10 cellular contexts compared by ENCODE assay signal in genomic region chr22:18031670-18032454, GRCh38. TPM values are rescaled to one million over a fixed set of nuclear protein-coding genes. Genes with fewer than 3 reads are reported as not detected.
DNase-seq lines count a peak whose midpoint lies in the region; ATAC-seq, FAIRE-seq and TF ChIP-seq lines count a peak whose summit lies in the region.
"Had no signal": no experiment of that assay in that cellular context is flagged by ENCODE, and none has a peak within 500 bp of the region (broad histone marks: within the 10 kb centered on the region; RNA-seq: fewer than 3 reads in every experiment).

No MANE protein-coding gene starts in this region.

- no peaks in the 10 kb centered on the region for H3K79me2 ChIP-seq in keratinocyte (ENCODE audit: control insufficient read depth, insufficient read depth, low read length)

- H4K20me1 ChIP-seq in keratinocyte (ENCODE audit: control insufficient read depth, extremely low read depth, insufficient read depth, low read length) = no peaks in the 10 kb centered on the region

- H3K4me1 ChIP-seq in left ventricle myocardium inferior (peaks cover 39% of the 10 kb centered on the region), keratinocyte (ENCODE audit: control insufficient read depth, extremely low read depth, insufficient read depth, low read length) (peaks cover 51% of the 10 kb centered on the region)

- no peak overlapping the region for H3K4me3 ChIP-seq in left ventricle myocardium inferior
- peak overlapping the region in 2 of 3 experiments; percentile 51 to 66 for H3K4me3 ChIP-seq in keratinocyte (ENCODE audit: control insufficient read depth in 2 of 3, extremely low read depth in 1 of 3, insufficient read depth in 2 of 3, low read depth in 1 of 3, low read length in 3 of 3)

- intact Hi-C loops in left ventricle myocardium inferior (cut with micrococcal nuclease) (no loop called here), cardiac septum (cut with DNase I) (loop anchor here (5.0 kb wide), 1 partner anchor 35 kb away; no protein-coding TSS in a partner anchor)

- H3K9ac ChIP-seq in keratinocyte (ENCODE audit: control insufficient read depth, extremely low read depth, insufficient read depth, low read length) = peak overlapping the region; percentile 84

- dilution Hi-C loops in keratinocyte (cut with MboI; ENCODE audit: extremely low pct_ligation_motif_present, low sequenced_read_pairs) = no loop called here

- H3K9me3 ChIP-seq in left ventricle myocardium inferior (replicated peaks) = no peaks in the 10 kb centered on the region
- no peaks in the 10 kb centered on the region for H3K9me3 ChIP-seq in keratinocyte (ENCODE audit: control insufficient read depth, low read depth, low read length)

- no peak for TF ChIP-seq CTCF in left ventricle myocardium inferior (IDR thresholded peaks at IDR 0.05; ENCODE audit: borderline replicate concordance)
- no peak for TF ChIP-seq CTCF in keratinocyte (optimal IDR thresholded peaks at IDR 0.05 in 1 of 3, IDR thresholded peaks at IDR 0.05 in 1 of 3, conservative IDR thresholded peaks at IDR 0.05 in 1 of 3; ENCODE audit: extremely low read depth in 1 of 3, insufficient read depth in 2 of 3, low read length in 3 of 3)

- H3K36me3 ChIP-seq in left ventricle myocardium inferior (no peaks in the 10 kb centered on the region), keratinocyte (ENCODE audit: control insufficient read depth in 2 of 2, extremely low read depth in 1 of 2, insufficient read depth in 2 of 2, low read length in 2 of 2) (no peaks in the 10 kb centered on the region)

- peak; percentile 26 for DNase-seq in left ventricle myocardium inferior
- DNase-seq in cardiac septum (ENCODE audit: low spot score) = no peak
- DNase-seq in amniotic stem cell (lab: John Stamatoyannopoulos, UW) = peak; percentile 83
- DNase-seq in keratinocyte (ENCODE audit: low read depth, low spot score) = peak; percentile 92
- DNase-seq in activated T-cell treated with anti-CD3 and anti-CD28 coated beads, Interleukin-2, amount 50 U/mL, for 1 hour = no peak
- DNase-seq: DMS79, NCI-H187 treated with DMSO at 0.1 percent for 48 hours had no signal

- ATAC-seq in GM21515 (IDR thresholded peaks at IDR 0.05; ENCODE audit: unreplicated experiment) = no peak
- no peak for ATAC-seq in GM18519 (IDR thresholded peaks at IDR 0.05; ENCODE audit: low FRiP score, unreplicated experiment)
- ATAC-seq in HG03025 (IDR thresholded peaks at IDR 0.05; ENCODE audit: low FRiP score, unreplicated experiment) = no peak

- peak overlapping the region; percentile 37 for H2AFZ ChIP-seq in keratinocyte (ENCODE audit: control insufficient read depth, low read length)

- no peaks in the 10 kb centered on the region for H3K27me3 ChIP-seq in left ventricle myocardium inferior (ENCODE audit: low read depth)
- no peaks in the 10 kb centered on the region for H3K27me3 ChIP-seq in keratinocyte (ENCODE audit: control insufficient read depth, extremely low read depth, insufficient read depth, low read length)

- H3K4me2 ChIP-seq in keratinocyte (ENCODE audit: control insufficient read depth, extremely low read depth, insufficient read depth, low read depth, low read length) = peak overlapping the region; percentile 95

- H3K27ac ChIP-seq in left ventricle myocardium inferior (replicated peaks) = peak overlapping the region; percentile 56
- peak overlapping the region; percentile 99 for H3K27ac ChIP-seq in keratinocyte (ENCODE audit: control insufficient read depth, insufficient read depth, low read length)

- FAIRE-seq in keratinocyte (lab: Jason Lieb, UNC) = peak; percentile 100

- H3K9me1 ChIP-seq in keratinocyte (ENCODE audit: control insufficient read depth, extremely low read depth, insufficient read depth, low read length) = no peaks in the 10 kb centered on the region

RNA-seq across cellular contexts. Expression of gene MICAL3, which starts 7.5 kb away (rescaled TPM):
- total RNA-seq in left ventricle myocardium inferior = 92.5 TPM
- 126 TPM for total RNA-seq in cardiac septum
- 22.5 to 50.2 TPM (median 27.9 TPM) in 3 replicates for polyA plus RNA-seq in keratinocyte
- polyA plus RNA-seq in keratinocyte (2011; ENCODE audit: low read depth) = 17.8 TPM
- 21.5 and 22.1 TPM in 2 replicates for polyA plus RNA-seq in keratinocyte (2011; cell fraction: cytosol; rRNA removed)
- polyA plus RNA-seq in keratinocyte (2011; cell fraction: nucleus; rRNA removed) = 128 and 137 TPM in 2 replicates
- 12.1 and 50.2 TPM in 2 replicates for polyA plus RNA-seq in keratinocyte (2012; ENCODE audit: low replicate concordance)
- polyA minus RNA-seq in keratinocyte = 35.6 to 129 TPM (median 77.2 TPM) in 3 replicates
- 19.6 TPM for polyA minus RNA-seq in keratinocyte (2011; cell fraction: cytosol; rRNA and poly(A)+ RNA removed)
- 57.6 and 129 TPM in 2 replicates for polyA minus RNA-seq in keratinocyte (2011; cell fraction: nucleus; rRNA and poly(A)+ RNA removed)

RNA-seq across cellular contexts. Expression of gene PEX26, which starts 45.9 kb away (rescaled TPM):
- 20.5 TPM for total RNA-seq in left ventricle myocardium inferior
- total RNA-seq in cardiac septum = 24.9 TPM
- 20.8 to 25.7 TPM (median 23.0 TPM) in 3 replicates for polyA plus RNA-seq in keratinocyte
- polyA plus RNA-seq in keratinocyte (2011; ENCODE audit: low read depth) = 1.5 TPM
- polyA plus RNA-seq in keratinocyte (2011; cell fraction: cytosol; rRNA removed) = 23.0 and 25.0 TPM in 2 replicates
- polyA plus RNA-seq in keratinocyte (2011; cell fraction: nucleus; rRNA removed) = 27.1 and 31.4 TPM in 2 replicates
- polyA plus RNA-seq in keratinocyte (2012; ENCODE audit: low replicate concordance) = 9.4 and 31.3 TPM in 2 replicates
- polyA minus RNA-seq in keratinocyte = 36.8 to 71.0 TPM (median 38.8 TPM) in 3 replicates
- polyA minus RNA-seq in keratinocyte (2011; cell fraction: cytosol; rRNA and poly(A)+ RNA removed) = 22.3 TPM
- polyA minus RNA-seq in keratinocyte (2011; cell fraction: nucleus; rRNA and poly(A)+ RNA removed) = 13.1 and 20.6 TPM in 2 replicates

Comparison
In these comparisons a context has a peak if more than half of its experiments do, and no peak if none do; other contexts are left out.
1. DNase-seq: peak in left ventricle myocardium inferior (single experiment), amniotic stem cell (single experiment) and keratinocyte (single experiment); none in cardiac septum (single experiment) and activated T-cell treated with anti-CD3 and anti-CD28 coated beads, Interleukin-2, amount 50 U/mL, for 1 hour (single experiment).